13 cellular contexts compared by ENCODE assay signal in the genomic region with DNA sequence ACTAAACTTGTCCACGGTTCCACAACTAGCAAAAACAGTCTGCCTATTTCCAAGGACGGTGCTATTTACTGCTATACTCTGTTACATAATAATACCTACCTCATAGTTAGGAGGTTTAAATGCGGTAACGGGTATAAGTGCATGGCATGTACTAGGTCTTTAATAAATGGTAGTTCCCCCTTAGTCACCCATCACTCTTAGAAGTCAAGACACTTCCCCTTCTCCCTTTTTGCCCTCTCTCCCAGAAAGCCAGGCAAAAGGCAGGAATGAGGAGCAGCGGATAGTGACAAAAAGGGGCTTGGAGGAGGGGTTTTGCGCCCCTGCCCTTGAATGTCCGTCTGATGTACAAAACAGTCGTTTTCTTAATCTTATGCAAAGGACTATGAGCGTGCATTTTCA. TPM values are rescaled to one million over a fixed set of nuclear protein-coding genes. Genes with fewer than 3 reads are reported as not detected.
DNase-seq lines count a peak whose midpoint lies in the region; ATAC-seq and TF ChIP-seq lines count a peak whose summit lies in the region.
"Had no signal": no experiment of that assay in that cellular context is flagged by ENCODE, and none has a peak within 500 bp of the region (broad histone marks: within the 10 kb centered on the region; RNA-seq: fewer than 3 reads in every experiment).

No MANE protein-coding gene starts in this region.

- H3K36me3 ChIP-seq in gastroesophageal sphincter: peaks cover 0 to 17% of the 10 kb centered on the region in 2 donors
- H3K36me3 ChIP-seq in spleen: peaks cover 0 to 21% (median 11%) of the 10 kb centered on the region in 6 donors

- no peaks in the 10 kb centered on the region for H3K27me3 Mint-ChIP-seq in activated T-cell treated with anti-CD3 and anti-CD28 coated beads, Interleukin-2, amount 50 U/mL, for 4 hours (ENCODE audit: low read depth)
- H3K27me3 Mint-ChIP-seq in T-cell: no peaks in the 10 kb centered on the region

- peak overlapping the region in 1 of 2 donors; percentile 88 for H3K27ac Mint-ChIP-seq in T-cell

- TF ChIP-seq POLR2A in gastroesophageal sphincter (IDR thresholded peaks at IDR 0.05): no peak
- TF ChIP-seq POLR2A in spleen (IDR thresholded peaks at IDR 0.05): no peak

- intact Hi-C loops in spleen (cut with DNase I; ENCODE audit: low total_unique reads): no loop called here

- POLR2A ChIA-PET in T-cell (lab: Charles Lee): interaction anchor here in 1 of 2 donors (0.5 kb wide), 1 partner anchor 56 kb away, joined by 3 read pairs; no protein-coding TSS in a partner anchor

- DNase-seq in activated T-cell treated with anti-CD3 and anti-CD28 coated beads, Interleukin-2, amount 50 U/mL, for 4 hours: no peak
- DNase-seq in activated T-cell treated with anti-CD3 and anti-CD28 coated beads, Interleukin-2, amount 50 U/mL, for 1 hour: no peak
- DNase-seq in T-cell: no peak
- peak; percentile 54 for DNase-seq in spleen
- no peak for DNase-seq in foreskin melanocyte
- no peak for DNase-seq in amniotic stem cell (lab: John Stamatoyannopoulos, UW)
- DNase-seq: effector CD8-positive, alpha-beta T cell; NK-92 treated with Interleukin-12 subunit alpha and Interleukin-12 subunit beta, amount 100 ng/mL, for 24 hours; stimulated activated CD4-positive, alpha-beta T cell treated with anti-CD3 and anti-CD28 coated beads, Interleukin-4, amount 100 ng/mL, for 4 hours had no signal

- H3K4me3 Mint-ChIP-seq in activated T-cell treated with anti-CD3 and anti-CD28 coated beads, Interleukin-2, amount 50 U/mL, for 4 hours: peak overlapping the region; percentile 91
- peak overlapping the region; percentile 25 to 90 (median 88) for H3K4me3 Mint-ChIP-seq in T-cell

- CTCF ChIA-PET in T-cell (lab: Charles Lee): no interaction called here

- no peak for ATAC-seq in activated T-cell treated with anti-CD3 and anti-CD28 coated beads, Interleukin-2, amount 50 U/mL, for 4 hours
- ATAC-seq in T-cell (replicated peaks in 1 of 4) (no peak), gastroesophageal sphincter (no peak), HG02588 (IDR thresholded peaks at IDR 0.05; ENCODE audit: unreplicated experiment) (no peak)

- H3K9me3 ChIP-seq in gastroesophageal sphincter (no peaks in the 10 kb centered on the region), spleen (no peaks in the 10 kb centered on the region)
- H3K9me3 ChIP-seq: suprapubic skin had no signal

- no peaks in the 10 kb centered on the region for H3K9me3 Mint-ChIP-seq in activated T-cell treated with anti-CD3 and anti-CD28 coated beads, Interleukin-2, amount 50 U/mL, for 4 hours
- H3K9me3 Mint-ChIP-seq in T-cell: no peaks in the 10 kb centered on the region
- H3K9me3 Mint-ChIP-seq: activated T-helper 2 cell treated with anti-CD3 and anti-CD28 coated beads, Interferon-gamma antibody, Interleukin-2, Interleukin-4, amounts not matched to agents 10 μg/mL and 5 μg/mL and 100 μg/mL, durations not matched to agents 14 hours and 24 hours and 36 hours had no signal

- H3K36me3 Mint-ChIP-seq in activated T-cell treated with anti-CD3 and anti-CD28 coated beads, Interleukin-2, amount 50 U/mL, for 4 hours (ENCODE audit: insufficient read depth): peaks cover 11% of the 10 kb centered on the region
- H3K36me3 Mint-ChIP-seq in T-cell: peaks cover 5% of the 10 kb centered on the region

- no peak overlapping the region for H3K4me3 ChIP-seq in gastroesophageal sphincter
- peak overlapping the region in 1 of 8 donors; percentile 78 for H3K4me3 ChIP-seq in spleen

- peak overlapping the region in 3 of 4 donors; percentile 94 to 98 (median 97) for H3K27ac ChIP-seq in gastroesophageal sphincter
- H3K27ac ChIP-seq in spleen: peak overlapping the region in 7 of 8 donors; percentile 89 to 96 (median 94)

- H3K4me1 Mint-ChIP-seq in activated T-cell treated with anti-CD3 and anti-CD28 coated beads, Interleukin-2, amount 50 U/mL, for 4 hours (ENCODE audit: low read depth): peaks cover 48% of the 10 kb centered on the region
- peaks cover 55 to 69% (median 58%) of the 10 kb centered on the region in 3 donors for H3K4me1 Mint-ChIP-seq in T-cell

- no peaks in the 10 kb centered on the region for H3K27me3 ChIP-seq in gastroesophageal sphincter
- H3K27me3 ChIP-seq in spleen (replicated peaks in 1 of 7): no peaks in the 10 kb centered on the region
- H3K27me3 ChIP-seq: suprapubic skin had no signal

- no peak for TF ChIP-seq EP300 in gastroesophageal sphincter (IDR thresholded peaks at IDR 0.05)

- 82 to 88% methylated on average over 9 of the region's 9 CpGs for WGBS in gastroesophageal sphincter (ENCODE audit: low coverage in 1 of 2), 2 donors
- WGBS in spleen, 5 donors: 71 to 91% (median 79%) methylated on average over 9 of the region's 9 CpGs

- no peak for TF ChIP-seq CTCF in gastroesophageal sphincter (IDR thresholded peaks at IDR 0.05)
- TF ChIP-seq CTCF in spleen (IDR thresholded peaks at IDR 0.05 in 8 of 11, conservative IDR thresholded peaks at IDR 0.05 in 3 of 11): no peak

- peaks cover 3 to 58% (median 17%) of the 10 kb centered on the region in 3 donors for H3K4me1 ChIP-seq in gastroesophageal sphincter
- peaks cover 23 to 89% (median 61%) of the 10 kb centered on the region in 6 donors for H3K4me1 ChIP-seq in spleen

RNA-seq across cellular contexts. Expression of a gene that starts 1.1 kb away (rescaled TPM):
- 10 to 100 TPM; 77.6 to 88.2 (median 85.9) TPM for total RNA-seq in activated T-cell treated with anti-CD3 and anti-CD28 coated beads, Interleukin-2, amount 50 U/mL, for 4 hours
- total RNA-seq in T-cell (10 to 100 TPM; 29.4 to 39.0 (median 37.1) TPM), gastroesophageal sphincter (10 to 100 TPM; 33.3 to 53.0 (median 41.1) TPM), spleen (10 to 100 TPM; 21.6 to 43.1 (median 39.4) TPM)
- polyA plus RNA-seq in spleen: 10 to 100 TPM; 18.9 to 30.4 (median 22.4) TPM

RNA-seq across cellular contexts. Expression of a gene that starts 3.0 kb away (rescaled TPM):
- 10 to 100 TPM; 24.7 to 28.4 (median 24.9) TPM for total RNA-seq in activated T-cell treated with anti-CD3 and anti-CD28 coated beads, Interleukin-2, amount 50 U/mL, for 4 hours
- 10 to 100 TPM in 4 of 5 donors, 1 to 10 TPM in 1; 9.4 to 19.0 (median 16.2) TPM for total RNA-seq in T-cell
- total RNA-seq in gastroesophageal sphincter: 10 to 100 TPM; 22.1 to 27.5 (median 26.2) TPM
- total RNA-seq in spleen: 10 to 100 TPM; 24.9 to 49.2 (median 39.2) TPM
- polyA plus RNA-seq in spleen: 10 to 100 TPM; 28.9 to 36.8 (median 35.9) TPM

RNA-seq across cellular contexts. Expression of a gene that starts 52.8 kb away (rescaled TPM):
- total RNA-seq in activated T-cell treated with anti-CD3 and anti-CD28 coated beads, Interleukin-2, amount 50 U/mL, for 4 hours: 10 to 100 TPM; 20.2 to 23.1 (median 22.5) TPM
- total RNA-seq in T-cell (10 to 100 TPM; 13.4 to 32.4 (median 26.6) TPM), gastroesophageal sphincter (10 to 100 TPM; 27.6 to 39.8 (median 33.6) TPM), spleen (10 to 100 TPM; 15.9 to 30.6 (median 20.3) TPM)
- polyA plus RNA-seq in spleen: 10 to 100 TPM; 16.5 to 23.1 (median 22.3) TPM

RNA-seq across cellular contexts. Expression of a gene that starts 55.9 kb away (rescaled TPM):
- total RNA-seq in activated T-cell treated with anti-CD3 and anti-CD28 coated beads, Interleukin-2, amount 50 U/mL, for 4 hours: 10 to 100 TPM; 14.6 to 19.7 (median 16.2) TPM
- total RNA-seq in T-cell (10 to 100 TPM; 68.6 to 81.4 (median 72.8) TPM), gastroesophageal sphincter (100 to 1,000 TPM in 2 of 4 donors, 10 to 100 TPM in 2; 78.1 to 152 (median 112) TPM), spleen (10 to 100 TPM; 42.3 to 72.9 (median 59.4) TPM)
- 10 to 100 TPM; 18.5 to 39.9 (median 22.4) TPM for polyA plus RNA-seq in spleen
